Comparison of ENCODE assay signal across 28 cellular contexts in genomic region chr18:37836571-37836970, GRCh38.
"Had no signal": no experiment of that assay in that cellular context is flagged by ENCODE, and none has a peak within 500 bp of the region (broad histone marks: within the 10 kb centered on the region; RNA-seq: fewer than 3 reads in every experiment).

No MANE protein-coding gene starts in this region.

- H3K27ac Mint-ChIP-seq: stimulated activated effector memory CD8-positive, alpha-beta T cell treated with anti-CD3 and anti-CD28 coated beads, Interleukin-12 subunit alpha, Interleukin-12 subunit beta, amount 100 ng/mL, for 72 hours; stimulated activated memory B cell treated with anti-CD40 and anti-IgM and Interleukin-4, amounts not matched to agents 10 μg/mL and 1 μg/mL and 100 μg/mL, for 72 hours; stimulated activated naive B cell treated with anti-CD40 and anti-IgM and Interleukin-4, amounts not matched to agents 10 μg/mL and 1 μg/mL and 100 μg/mL, for 72 hours; stimulated activated naive CD8-positive, alpha-beta T cell treated with anti-CD3 and anti-CD28 coated beads, Interleukin-15, Interleukin-2, amounts not matched to agents 100 ng/mL and 50 ng/mL, for 24 hours had no signal

- H3K27me3 Mint-ChIP-seq: stimulated activated memory B cell treated with anti-CD40 and anti-IgM and Interleukin-4, amounts not matched to agents 10 μg/mL and 1 μg/mL and 100 μg/mL, for 72 hours; stimulated activated naive B cell treated with anti-CD40 and anti-IgM and Interleukin-4, amounts not matched to agents 10 μg/mL and 1 μg/mL and 100 μg/mL, for 72 hours; stimulated activated naive CD8-positive, alpha-beta T cell treated with anti-CD3 and anti-CD28 coated beads, Interleukin-15, amount 100 ng/mL, for 72 hours; stimulated activated naive CD8-positive, alpha-beta T cell treated with anti-CD3 and anti-CD28 coated beads, Interleukin-15, Interleukin-2, amounts not matched to agents 100 ng/mL and 50 ng/mL, for 24 hours; type B pancreatic cell had no signal

- H3K27ac ChIP-seq: stomach, suprapubic skin, testis, thoracic aorta, thyroid gland, tibial artery, tibial nerve, transverse colon, upper lobe of left lung, upper lobe of right lung, uterus, vagina had no signal

- H3K4me1 Mint-ChIP-seq: stimulated activated effector memory CD8-positive, alpha-beta T cell treated with anti-CD3 and anti-CD28 coated beads, Interleukin-12 subunit alpha, Interleukin-12 subunit beta, amount 100 ng/mL, for 72 hours; stimulated activated memory B cell treated with anti-CD40 and anti-IgM and Interleukin-4, amounts not matched to agents 10 μg/mL and 1 μg/mL and 100 μg/mL, for 72 hours; stimulated activated naive B cell treated with anti-CD40 and anti-IgM and Interleukin-4, amounts not matched to agents 10 μg/mL and 1 μg/mL and 100 μg/mL, for 72 hours; stimulated activated naive CD8-positive, alpha-beta T cell treated with anti-CD3 and anti-CD28 coated beads, Interleukin-15, amount 100 ng/mL, for 72 hours had no signal

- H3K36me3 ChIP-seq: stomach, suprapubic skin, thoracic aorta, thyroid gland, tibial artery, tibial nerve, transverse colon, upper lobe of left lung, upper lobe of right lung, uterus, vagina had no signal

- DNase-seq: stimulated activated CD4-positive, alpha-beta T cell treated with anti-CD3 and anti-CD28 coated beads, Interleukin-2, amount 100 ng/mL, for 48 hours; stimulated activated CD4-positive, alpha-beta T cell treated with anti-CD3 and anti-CD28 coated beads, Interleukin-4, amount 100 ng/mL, for 1 hour; stimulated activated CD4-positive, alpha-beta T cell treated with anti-CD3 and anti-CD28 coated beads, Interleukin-4, amount 100 ng/mL, for 24 hours; stimulated activated CD4-positive, alpha-beta T cell treated with anti-CD3 and anti-CD28 coated beads, Interleukin-4, amount 100 ng/mL, for 4 hours; stimulated activated CD8-positive, alpha-beta memory T cell treated with anti-CD3 and anti-CD28 coated beads, Interleukin-4, amount 100 ng/mL, for 48 hours; stimulated activated naive B cell treated with anti-CD40 and anti-IgM and Interleukin-4, amounts not matched to agents 10 μg/mL and 1 μg/mL and 100 μg/mL, for 72 hours; stimulated activated naive CD4-positive, alpha-beta T cell; stimulated activated naive CD4-positive, alpha-beta T cell treated with Interleukin-2 at 50 U/mL for 16 hours; stimulated activated naive CD8-positive, alpha-beta T cell treated with anti-CD3 and anti-CD28 coated beads, Interleukin-15, amount 100 ng/mL, for 72 hours; stimulated activated naive CD8-positive, alpha-beta T cell treated with anti-CD3 and anti-CD28 coated beads, Interleukin-15, Interleukin-2, amounts not matched to agents 100 U/mL and 50 U/mL, for 24 hours; stomach; substantia nigra; testis; thyroid gland; tibial artery; transverse colon; trophoblast cell; upper lobe of left lung; upper lobe of right lung; uterus had no signal

- H3K4me3 ChIP-seq: stomach, suprapubic skin, testis, thoracic aorta, thyroid gland, tibial artery, tibial nerve, transverse colon, upper lobe of left lung, upper lobe of right lung, uterus, vagina had no signal

- ATAC-seq: stimulated activated effector memory CD8-positive, alpha-beta T cell treated with anti-CD3 and anti-CD28 coated beads, Interleukin-12 subunit alpha, Interleukin-12 subunit beta, amount 100 ng/mL, for 72 hours; stimulated activated memory B cell treated with anti-CD40 and anti-IgM and Interleukin-4, amounts not matched to agents 10 μg/mL and 1 μg/mL and 100 μg/mL, for 72 hours; stimulated activated naive B cell treated with anti-CD40 and anti-IgM and Interleukin-4, amounts not matched to agents 10 μg/mL and 1 μg/mL and 100 μg/mL, for 72 hours; stimulated activated naive CD8-positive, alpha-beta T cell treated with anti-CD3 and anti-CD28 coated beads, Interleukin-15, amount 100 ng/mL, for 72 hours; stimulated activated naive CD8-positive, alpha-beta T cell treated with anti-CD3 and anti-CD28 coated beads, Interleukin-15, Interleukin-2, amounts not matched to agents 100 U/mL and 50 U/mL, for 24 hours; upper lobe of right lung had no signal

- H3K9me3 ChIP-seq: suprapubic skin, testis, thoracic aorta, thyroid gland, transverse colon, upper lobe of left lung, upper lobe of right lung, uterus, vagina had no signal

- H3K27me3 ChIP-seq: stomach, suprapubic skin, testis, thyroid gland, tibial artery, tibial nerve, transverse colon, upper lobe of left lung, upper lobe of right lung, uterus, vagina had no signal

- H3K9me3 Mint-ChIP-seq: stimulated activated memory B cell treated with anti-CD40 and anti-IgM and Interleukin-4, amounts not matched to agents 10 μg/mL and 1 μg/mL and 100 μg/mL, for 72 hours; type B pancreatic cell had no signal

- H3K36me3 Mint-ChIP-seq: stimulated activated effector memory CD8-positive, alpha-beta T cell treated with anti-CD3 and anti-CD28 coated beads, Interleukin-12 subunit alpha, Interleukin-12 subunit beta, amount 100 ng/mL, for 72 hours; stimulated activated memory B cell treated with anti-CD40 and anti-IgM and Interleukin-4, amounts not matched to agents 10 μg/mL and 1 μg/mL and 100 μg/mL, for 72 hours; stimulated activated naive B cell treated with anti-CD40 and anti-IgM and Interleukin-4, amounts not matched to agents 10 μg/mL and 1 μg/mL and 100 μg/mL, for 72 hours had no signal

- H3K4me3 Mint-ChIP-seq: stimulated activated effector memory CD8-positive, alpha-beta T cell treated with anti-CD3 and anti-CD28 coated beads, Interleukin-12 subunit alpha, Interleukin-12 subunit beta, amount 100 ng/mL, for 72 hours; stimulated activated memory B cell treated with anti-CD40 and anti-IgM and Interleukin-4, amounts not matched to agents 10 μg/mL and 1 μg/mL and 100 μg/mL, for 72 hours; stimulated activated naive B cell treated with anti-CD40 and anti-IgM and Interleukin-4, amounts not matched to agents 10 μg/mL and 1 μg/mL and 100 μg/mL, for 72 hours; stimulated activated naive CD8-positive, alpha-beta T cell treated with anti-CD3 and anti-CD28 coated beads, Interleukin-15, amount 100 ng/mL, for 72 hours; stimulated activated naive CD8-positive, alpha-beta T cell treated with anti-CD3 and anti-CD28 coated beads, Interleukin-15, Interleukin-2, amounts not matched to agents 100 ng/mL and 50 ng/mL, for 24 hours; type B pancreatic cell had no signal

- H3K4me1 ChIP-seq: stomach, suprapubic skin, testis, thyroid gland, tibial artery, tibial nerve, transverse colon, upper lobe of left lung, upper lobe of right lung, uterus, vagina had no signal
